18 cellular contexts compared by ENCODE assay signal in genomic region chr3:46482632-46483311, GRCh38. TPM values are rescaled to one million over a fixed set of nuclear protein-coding genes. Genes with fewer than 3 reads are reported as not detected.
A peak's percentile ranks its signal among the peaks of the same experiment; 100 is the strongest.
DNase-seq lines count a peak whose midpoint lies in the region; ATAC-seq and TF ChIP-seq lines count a peak whose summit lies in the region.
"Had no signal": no experiment of that assay in that cellular context is flagged by ENCODE, and none has a peak within 500 bp of the region (broad histone marks: within the 10 kb centered on the region; RNA-seq: fewer than 3 reads in every experiment).

No MANE protein-coding gene starts in this region.

- TF ChIP-seq CTCF in endodermal cell (conservative IDR thresholded peaks at IDR 0.05), result no peak
- no peak for TF ChIP-seq CTCF in heart right ventricle (IDR thresholded peaks at IDR 0.05)

- peaks cover 3% of the 10 kb centered on the region for H3K27me3 Mint-ChIP-seq in endodermal cell (ENCODE audit: insufficient read depth)

- no peak for ATAC-seq in GM18907 (IDR thresholded peaks at IDR 0.05; ENCODE audit: unreplicated experiment)
- ATAC-seq in heart right ventricle, result no peak
- ATAC-seq: HCT116, T-helper 17 cell had no signal

- DNase-seq in HAP-1 (ENCODE audit: low spot score in 2 of 2), result peak; percentile 49 to 65
- DNase-seq in SJSA1 (ENCODE audit: low read depth in 1 of 2, low spot score in 2 of 2), result peak; percentile 67 to 87
- DNase-seq in endodermal cell, result peak; percentile 6
- peak; percentile 57 for DNase-seq in renal cortical epithelial cell (ENCODE audit: low read depth)
- DNase-seq in NCI-H1694 treated with DMSO at 0.1 percent for 48 hours (lab: John Stamatoyannopoulos, UW), result no peak
- DNase-seq in heart right ventricle, result no peak
- no peak for DNase-seq in NCI-H2196 (lab: John Stamatoyannopoulos, UW; ENCODE audit: unreplicated experiment)
- DNase-seq: activated CD4-positive, alpha-beta T cell treated with anti-CD3 and anti-CD28 coated beads for 48 hours; activated T-cell treated with anti-CD3 and anti-CD28 coated beads, Interleukin-2, amount 50 U/mL, for 24 hours; DMS79 treated with DMSO at 0.1 percent for 48 hours; NCI-H187; Peyer's patch; T-helper 17 cell had no signal

- no peaks in the 10 kb centered on the region for H3K9me3 Mint-ChIP-seq in endodermal cell
- H3K9me3 Mint-ChIP-seq: activated T-cell treated with anti-CD3 and anti-CD28 coated beads, Interleukin-2, amount 50 U/mL, for 24 hours had no signal

- H3K36me3 Mint-ChIP-seq in endodermal cell (ENCODE audit: low read depth), result no peaks in the 10 kb centered on the region

- H3K4me1 ChIP-seq in HAP-1 (no peaks in the 10 kb centered on the region; the same call in none of the 2 replicates), SJSA1 (replicated peaks) (peaks cover 32% of the 10 kb centered on the region), endodermal cell (ENCODE audit: control insufficient read depth, insufficient read depth, low read length) (peaks cover 4% of the 10 kb centered on the region), heart right ventricle (no peaks in the 10 kb centered on the region)

- H3K4me3 ChIP-seq in HAP-1 (no peak overlapping the region), SJSA1 (no peak overlapping the region), endodermal cell (ENCODE audit: low read length) (no peak overlapping the region), heart right ventricle (no peak overlapping the region)
- H3K4me3 ChIP-seq: Peyer's patch had no signal

- H3K4me1 Mint-ChIP-seq in endodermal cell, result peaks cover 10% of the 10 kb centered on the region
- H3K4me1 Mint-ChIP-seq: T-helper 17 cell had no signal

- in situ Hi-C loops in HAP-1 (cut with MboI; ENCODE audit: low sequenced_read_pairs), result loop anchor here (10.0 kb wide), 1 partner anchor 412 kb away; no protein-coding TSS in a partner anchor

- intact Hi-C loops in heart right ventricle (cut with DNase I), result loop anchor here in 2 of 10 donors (10.0 kb wide), 2 partner anchors 142 to 212 kb away; partner anchors contain the start of gene ALS2CL (in 1 of the 2)

- H3K36me3 ChIP-seq in HAP-1 (replicated peaks) (no peaks in the 10 kb centered on the region), SJSA1 (no peaks in the 10 kb centered on the region), endodermal cell (ENCODE audit: control insufficient read depth, insufficient read depth, low read length) (no peaks in the 10 kb centered on the region), heart right ventricle (no peaks in the 10 kb centered on the region)
- H3K36me3 ChIP-seq: Peyer's patch had no signal

- H3K9me3 ChIP-seq in HAP-1, result no peaks in the 10 kb centered on the region
- no peaks in the 10 kb centered on the region for H3K9me3 ChIP-seq in SJSA1 (replicated peaks)
- H3K9me3 ChIP-seq in endodermal cell (ENCODE audit: control insufficient read depth, low read length), result no peaks in the 10 kb centered on the region
- H3K9me3 ChIP-seq in heart right ventricle, result no peaks in the 10 kb centered on the region
- H3K9me3 ChIP-seq: Peyer's patch had no signal

- H3K27ac ChIP-seq in SJSA1, result peak overlapping the region; percentile 39
- no peak overlapping the region for H3K27ac ChIP-seq in endodermal cell (ENCODE audit: low read depth, low read length)
- no peak overlapping the region for H3K27ac ChIP-seq in heart right ventricle
- H3K27ac ChIP-seq: Peyer's patch had no signal

- H3K27me3 ChIP-seq in HAP-1 (ENCODE audit: low read depth), result no peaks in the 10 kb centered on the region
- H3K27me3 ChIP-seq in SJSA1 (replicated peaks), result no peaks in the 10 kb centered on the region
- H3K27me3 ChIP-seq in endodermal cell (ENCODE audit: control insufficient read depth, insufficient read depth, low read length, poor library complexity, severe bottlenecking), result no peaks in the 10 kb centered on the region
- H3K27me3 ChIP-seq in heart right ventricle, result peaks cover 0 to 4% (median 0%) of the 10 kb centered on the region in 7 donors
- H3K27me3 ChIP-seq: Peyer's patch had no signal

- H3K9ac ChIP-seq in endodermal cell (ENCODE audit: extremely low read depth, low read length, poor library complexity, severe bottlenecking), result no peak overlapping the region

- 100% methylated on average over 1 of the region's 1 CpG; no CpG with 5 or more reads in 1 of the 2 experiments for WGBS in endodermal cell (ENCODE audit: insufficient coverage in 1 of 2, insufficient read length in 1 of 2), 2 experiments
- WGBS in heart right ventricle, 2 donors, result 88 to 92% methylated on average over 1 of the region's 1 CpG

- H3K27ac Mint-ChIP-seq in endodermal cell, result no peak overlapping the region
- H3K27ac Mint-ChIP-seq: activated T-cell treated with anti-CD3 and anti-CD28 coated beads, Interleukin-2, amount 50 U/mL, for 24 hours; T-helper 17 cell had no signal

- H3K4me3 Mint-ChIP-seq in endodermal cell, result no peak overlapping the region
- H3K4me3 Mint-ChIP-seq: activated T-cell treated with anti-CD3 and anti-CD28 coated beads, Interleukin-2, amount 50 U/mL, for 24 hours; T-helper 17 cell had no signal

RNA-seq across cellular contexts. Expression of gene RTP3, which starts 15.0 kb away (rescaled TPM):
- total RNA-seq in SJSA1 (2014; rRNA removed; shearing (Covaris generic)), result not detected in 2 replicates
- total RNA-seq in endodermal cell (not detected), renal cortical epithelial cell (not detected in 2 replicates), heart right ventricle (not detected)
- polyA plus RNA-seq in endodermal cell (2013, experiment 1 of 2), result not detected
- not detected for polyA plus RNA-seq in endodermal cell (2013, experiment 2 of 2)
- not detected for polyA plus RNA-seq in heart right ventricle
- total RNA-seq: epithelial cell of proximal tubule, Peyer's patch, progenitor cell of endocrine pancreas, subcutaneous adipose tissue, T-helper 17 cell had no signal

RNA-seq across cellular contexts. Expression of gene LTF, which starts 18.1 kb away (rescaled TPM):
- 0.08 TPM in 1 of 2 replicates, not detected in the other for total RNA-seq in SJSA1 (2014; rRNA removed; shearing (Covaris generic))
- total RNA-seq in endodermal cell (under 1 TPM; 0.24 to 0.31 TPM), renal cortical epithelial cell (1.7 and 299 TPM in 2 replicates), heart right ventricle (1 to 10 TPM; 1.7 to 7.7 (median 3.1) TPM)
- polyA plus RNA-seq in endodermal cell (2013, experiment 1 of 2), result not detected
- not detected for polyA plus RNA-seq in endodermal cell (2013, experiment 2 of 2)
- polyA plus RNA-seq in heart right ventricle, result 1 to 10 TPM; 2.6 to 3.0 TPM
- total RNA-seq: epithelial cell of proximal tubule, T-helper 17 cell had no signal

Comparison
In these comparisons a context has a peak if more than half of its experiments do, and no peak if none do; other contexts are left out.
1. DNase-seq: peak in HAP-1 (2 of 2), SJSA1 (2 of 2), endodermal cell (single experiment) and renal cortical epithelial cell (single experiment); none in NCI-H1694 treated with DMSO at 0.1 percent for 48 hours (single experiment), heart right ventricle (0 of 2) and NCI-H2196 (single experiment).